22 cellular contexts compared by ENCODE assay signal in genomic region chr20:25257130-25257529, GRCh38. TPM values are rescaled to one million over a fixed set of nuclear protein-coding genes. Genes with fewer than 3 reads are reported as not detected.
DNase-seq lines count a peak whose midpoint lies in the region; ATAC-seq and TF ChIP-seq lines count a peak whose summit lies in the region.
"Had no signal": no experiment of that assay in that cellular context is flagged by ENCODE, and none has a peak within 500 bp of the region (broad histone marks: within the 10 kb centered on the region; RNA-seq: fewer than 3 reads in every experiment).

No MANE protein-coding gene starts in this region.

- H3K9me3 ChIP-seq in right atrium auricular region (no peaks in the 10 kb centered on the region), transverse colon (no peaks in the 10 kb centered on the region)
- H3K9me3 ChIP-seq: Caco-2, HAP-1, tibial artery had no signal

- POLR2A ChIA-PET in RWPE1 (lab: Yijun Ruan, JAX; ENCODE audit: low non-redundant PET): no interaction called here

- CTCF ChIA-PET in RWPE1 (lab: Yijun Ruan, JAX): interaction anchor here (0.6 to 1.0 kb wide), 4 partner anchors 29 to 142 kb away, joined by 3 read pairs; no protein-coding TSS in a partner anchor

- no peak for TF ChIP-seq EP300 in transverse colon (IDR thresholded peaks at IDR 0.05; ENCODE audit: low read depth)

- WGBS in transverse colon (ENCODE audit: low coverage in 1 of 2), 2 donors: 90 to 91% methylated on average over 5 of the region's 5 CpGs

- H3K27ac ChIP-seq in RWPE1: peak overlapping the region; percentile 52
- peak overlapping the region; percentile 96 to 97 for H3K27ac ChIP-seq in right atrium auricular region
- peak overlapping the region in 3 of 4 donors; percentile 32 to 40 (median 39) for H3K27ac ChIP-seq in transverse colon
- H3K27ac ChIP-seq: brain microvascular endothelial cell had no signal

- in situ Hi-C loops in transverse colon (cut with MboI; ENCODE audit: low pct_ligation_motif_present in 1 of 4, low pct_unique_long_range_greater_than_20kb in 1 of 4, low sequenced_read_pairs in 3 of 4): no loop called here

- peaks cover 40% of the 10 kb centered on the region for H3K36me3 ChIP-seq in right atrium auricular region
- peaks cover 0 to 10% (median 5%) of the 10 kb centered on the region in 4 donors for H3K36me3 ChIP-seq in transverse colon

- ATAC-seq in Right ventricle myocardium superior (ENCODE audit: poor library complexity): no peak
- ATAC-seq in HG03378 (IDR thresholded peaks at IDR 0.05; ENCODE audit: unreplicated experiment): no peak
- ATAC-seq in GM19395 (IDR thresholded peaks at IDR 0.05; ENCODE audit: unreplicated experiment): no peak
- ATAC-seq in HG02885 (IDR thresholded peaks at IDR 0.05; ENCODE audit: poor library complexity, unreplicated experiment): no peak
- ATAC-seq: stimulated activated naive CD8-positive, alpha-beta T cell treated with anti-CD3 and anti-CD28 coated beads, Interleukin-15, amount 100 ng/mL, for 72 hours had no signal

- H3K4me3 ChIP-seq in right atrium auricular region: no peak overlapping the region
- no peak overlapping the region for H3K4me3 ChIP-seq in transverse colon
- H3K4me3 ChIP-seq: HAP-1, tibial artery had no signal

- peak; percentile 68 for DNase-seq in cardiac septum (ENCODE audit: low spot score)
- DNase-seq in Right ventricle myocardium superior: no peak
- DNase-seq in RWPE1 (ENCODE audit: low spot score): no peak
- DNase-seq in right atrium auricular region (ENCODE audit: low spot score): peak; percentile 28
- peak; percentile 3 for DNase-seq in transverse colon
- DNase-seq: activated CD4-positive, alpha-beta memory T cell treated with anti-CD3 and anti-CD28 coated beads, Interleukin-2, amount 10 ng/mL, durations not matched to agents 7 days and 5 days; activated CD4-positive, alpha-beta T cell treated with anti-CD3 and anti-CD28 coated beads for 1 hour; activated naive CD4-positive, alpha-beta T cell; amniotic stem cell; brain microvascular endothelial cell; Caco-2; DND-41; kidney glomerular epithelial cell; NCI-H1105 treated with DMSO at 0.1 percent for 48 hours; NCI-H1930; stimulated activated CD4-positive, alpha-beta T cell treated with anti-CD3 and anti-CD28 coated beads, Interleukin-15, amount 100 ng/mL, for 24 hours; stimulated activated naive CD8-positive, alpha-beta T cell treated with anti-CD3 and anti-CD28 coated beads, Interleukin-15, amount 100 ng/mL, for 72 hours had no signal

- peaks cover 0 to 69% of the 10 kb centered on the region in 2 donors for H3K4me1 ChIP-seq in right atrium auricular region
- peaks cover 36 to 73% (median 58%) of the 10 kb centered on the region in 4 donors for H3K4me1 ChIP-seq in transverse colon

- H3K27me3 ChIP-seq in right atrium auricular region (no peaks in the 10 kb centered on the region), transverse colon (no peaks in the 10 kb centered on the region)
- H3K27me3 ChIP-seq: brain microvascular endothelial cell, tibial artery had no signal

- TF ChIP-seq POLR2A in transverse colon (IDR thresholded peaks at IDR 0.05): no peak

- no peak for TF ChIP-seq CTCF in RWPE1 (conservative IDR thresholded peaks at IDR 0.05; ENCODE audit: low read depth)
- no peak for TF ChIP-seq CTCF in right atrium auricular region (IDR thresholded peaks at IDR 0.05)
- TF ChIP-seq CTCF in transverse colon (IDR thresholded peaks at IDR 0.05): no peak

- intact Hi-C loops in cardiac septum (cut with DNase I) (no loop called here), Right ventricle myocardium superior (cut with DNase I) (loop anchor here (5.0 to 10.0 kb wide), 2 partner anchors 35 to 202 kb away; partner anchors contain the start of gene ACSS1), transverse colon (cut with DNase I; ENCODE audit: low total_unique reads) (no loop called here)

RNA-seq across cellular contexts. Expression of gene PYGB, which starts 9.2 kb away (rescaled TPM):
- total RNA-seq in cardiac septum: 386 TPM
- total RNA-seq in Right ventricle myocardium superior: 170 TPM
- 100 to 1,000 TPM; 145 to 174 TPM for total RNA-seq in right atrium auricular region
- total RNA-seq in transverse colon: 100 to 1,000 TPM; 195 to 554 (median 359) TPM

Comparison
In these comparisons a context has a peak if more than half of its experiments do, and no peak if none do; other contexts are left out.
1. DNase-seq: peak in cardiac septum (single experiment), right atrium auricular region (single experiment) and transverse colon (single experiment); none in Right ventricle myocardium superior (single experiment) and RWPE1 (single experiment).
2. H3K27ac ChIP-seq: peak in every context shown above with its lines; median percentile 96 in right atrium auricular region; 52 in RWPE1; 39 in transverse colon.